1 cellular context compared by ENCODE assay signal in genomic region chr6:16244869-16245451, GRCh38.
TF ChIP-seq lines count a peak whose summit lies in the region.

No MANE protein-coding gene starts in this region.

TF ChIP-seq in GM12878, 131 proteins besides CTCF, POLR2A, EP300 and RAD21 (continued from another document):
- TF ChIP-seq SUPT20H (IDR thresholded peaks at IDR 0.05; ENCODE audit: borderline replicate concordance, control insufficient read depth, low read depth, low read length) = no peak
- TF ChIP-seq EZH2 (IDR thresholded peaks at IDR 0.05; ENCODE audit: borderline replicate concordance, control insufficient read depth, low read depth, low read length) = no peak
- TF ChIP-seq, protein P1, sequence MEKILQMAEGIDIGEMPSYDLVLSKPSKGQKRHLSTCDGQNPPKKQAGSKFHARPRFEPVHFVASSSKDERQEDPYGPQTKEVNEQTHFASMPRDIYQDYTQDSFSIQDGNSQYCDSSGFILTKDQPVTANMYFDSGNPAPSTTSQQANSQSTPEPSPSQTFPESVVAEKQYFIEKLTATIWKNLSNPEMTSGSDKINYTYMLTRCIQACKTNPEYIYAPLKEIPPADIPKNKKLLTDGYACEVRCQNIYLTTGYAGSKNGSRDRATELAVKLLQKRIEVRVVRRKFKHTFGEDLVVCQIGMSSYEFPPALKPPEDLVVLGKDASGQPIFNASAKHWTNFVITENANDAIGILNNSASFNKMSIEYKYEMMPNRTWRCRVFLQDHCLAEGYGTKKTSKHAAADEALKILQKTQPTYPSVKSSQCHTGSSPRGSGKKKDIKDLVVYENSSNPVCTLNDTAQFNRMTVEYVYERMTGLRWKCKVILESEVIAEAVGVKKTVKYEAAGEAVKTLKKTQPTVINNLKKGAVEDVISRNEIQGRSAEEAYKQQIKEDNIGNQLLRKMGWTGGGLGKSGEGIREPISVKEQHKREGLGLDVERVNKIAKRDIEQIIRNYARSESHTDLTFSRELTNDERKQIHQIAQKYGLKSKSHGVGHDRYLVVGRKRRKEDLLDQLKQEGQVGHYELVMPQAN (conservative IDR thresholded peaks at IDR 0.05) = no peak
- no peak for TF ChIP-seq BMI1 (IDR thresholded peaks at IDR 0.05; ENCODE audit: borderline replicate concordance)
- no peak for TF ChIP-seq IKZF1 (conservative IDR thresholded peaks at IDR 0.05)
- TF ChIP-seq BRCA1 (IDR thresholded peaks at IDR 0.05; ENCODE audit: low read depth, low read length) = no peak
- no peak for TF ChIP-seq SREBF2 (IDR thresholded peaks at IDR 0.05; ENCODE audit: low read length)
- TF ChIP-seq KLF5 (IDR thresholded peaks at IDR 0.05; ENCODE audit: partially characterized antibody) = no peak
